2 cellular contexts compared by ENCODE assay signal in genomic region chr1:248872752-248873408, GRCh38.
TF ChIP-seq lines count a peak whose summit lies in the region.

No MANE protein-coding gene starts in this region.

TF ChIP-seq in HEK293, 187 proteins besides CTCF, POLR2A, EP300 and RAD21 (continued from another document):
- TF ChIP-seq PRDM10 (tag by site-specific recombination; IDR thresholded peaks at IDR 0.05) (no peak), ZXDB (tag by site-specific recombination; IDR thresholded peaks at IDR 0.05) (peak; percentile 58; the same call in 1 of the 2 replicates), ZFHX2 (tag by site-specific recombination; conservative IDR thresholded peaks at IDR 0.05) (peak; percentile 38), ZBTB6 (tag by site-specific recombination; IDR thresholded peaks at IDR 0.05) (0 out of 2 replicates have a peak, but pooled peaks have one; percentile 45)

TF ChIP-seq in K562, 482 proteins besides CTCF, POLR2A, EP300 and RAD21 (continued from another document and continues in another):
- TF ChIP-seq C11orf30 (IDR thresholded peaks at IDR 0.05; ENCODE audit: low read depth) (no peak), CBFA2T3 (IDR thresholded peaks at IDR 0.05) (peak; percentile 2; the same call in 1 of the 2 replicates), CTBP1 (IDR thresholded peaks at IDR 0.05; ENCODE audit: borderline replicate concordance) (no peak), MCM3 (IDR thresholded peaks at IDR 0.05) (no peak), THAP12 (CRISPR knock-in tag; IDR thresholded peaks at IDR 0.05) (0 out of 2 replicates have a peak, but pooled peaks have one; percentile 35), FUS (optimal IDR thresholded peaks at IDR 0.05; ENCODE audit: low read depth, low read length) (no peak), ARID4B (CRISPR knock-in tag; IDR thresholded peaks at IDR 0.05) (peak; percentile 76; the same call in 1 of the 2 replicates), HSF4 (CRISPR knock-in tag; IDR thresholded peaks at IDR 0.05; ENCODE audit: borderline replicate concordance) (peak; percentile 43; the same call in 1 of the 2 replicates), L3MBTL2 (IDR thresholded peaks at IDR 0.05) (peak; percentile 71), CXXC5 (CRISPR knock-in tag; IDR thresholded peaks at IDR 0.05) (peak; percentile 72; the same call in 1 of the 2 replicates), E2F3 (CRISPR knock-in tag; IDR thresholded peaks at IDR 0.05) (0 out of 2 replicates have a peak, but pooled peaks have one; percentile 79), GTF2A2 (tag; IDR thresholded peaks at IDR 0.05) (no peak), CSDE1 (IDR thresholded peaks at IDR 0.05) (peak in 1 of 2 experiments; percentile 30; a peak in 1 of 4 replicates), FOXA3 (CRISPR knock-in tag; conservative IDR thresholded peaks at IDR 0.05 in 1 of 2, IDR thresholded peaks at IDR 0.05 in 1 of 2) (peak in 1 of 2 experiments; percentile 82; a peak in 2 of 4 replicates), DIDO1 (tag; IDR thresholded peaks at IDR 0.05; ENCODE audit: low read depth) (peak; percentile 49; the same call in 1 of the 2 replicates), MAFK (IDR thresholded peaks at IDR 0.05; ENCODE audit: low read length) (no peak), ZNF592 (IDR thresholded peaks at IDR 0.05) (peak; percentile 72), CHAMP1 (IDR thresholded peaks at IDR 0.05) (peak; percentile 64; the same call in 1 of the 2 replicates), MAFG (tag; conservative IDR thresholded peaks at IDR 0.05) (no peak), PML (IDR thresholded peaks at IDR 0.05; ENCODE audit: low read length) (peak; percentile 43; the same call in 1 of the 2 replicates), GATA2 (CRISPR knock-in tag; IDR thresholded peaks at IDR 0.05) (peak; percentile 78), DPF2 (IDR thresholded peaks at IDR 0.05) (peak; percentile 59; the same call in 1 of the 2 replicates), ZNF124 (CRISPR knock-in tag; IDR thresholded peaks at IDR 0.05) (no peak), ZNF407 (IDR thresholded peaks at IDR 0.05; ENCODE audit: low read depth) (no peak), CREM (IDR thresholded peaks at IDR 0.05; ENCODE audit: low read depth) (peak; percentile 57; the same call in 1 of the 2 replicates), ZBTB2 (IDR thresholded peaks at IDR 0.05) (0 out of 2 replicates have a peak, but pooled peaks have one; percentile 15), ILF3 (IDR thresholded peaks at IDR 0.05; ENCODE audit: borderline replicate concordance) (peak; percentile 70; the same call in 1 of the 2 replicates), BCOR (IDR thresholded peaks at IDR 0.05) (peak; percentile 52; the same call in 1 of the 2 replicates)
